ENCODE assay signal across 27 cellular contexts in genomic region chr2:56170988-56171387, GRCh38. TPM values are rescaled to one million over a fixed set of nuclear protein-coding genes. Genes with fewer than 3 reads are reported as not detected.
"Had no signal": no experiment of that assay in that cellular context is flagged by ENCODE, and none has a peak within 500 bp of the region (broad histone marks: within the 10 kb centered on the region; RNA-seq: fewer than 3 reads in every experiment).

No MANE protein-coding gene starts in this region.

- H3K27me3 Mint-ChIP-seq: activated CD4-positive, alpha-beta T cell treated with anti-CD3 and anti-CD28 coated beads, Interleukin-2, amount 10 ng/mL, durations not matched to agents 24 days and 14 days; activated CD8-positive, alpha-beta T cell treated with anti-CD3 and anti-CD28 coated beads for 36 hours; activated T-cell treated with anti-CD3 and anti-CD28 coated beads, Interleukin-2, amount 50 U/mL, for 24 hours had no signal

- H3K27ac Mint-ChIP-seq: activated CD4-positive, alpha-beta T cell treated with anti-CD3 and anti-CD28 coated beads, Interleukin-2, amount 10 ng/mL, durations not matched to agents 24 days and 14 days; activated CD8-positive, alpha-beta T cell treated with anti-CD3 and anti-CD28 coated beads for 36 hours; activated naive CD4-positive, alpha-beta T cell treated with anti-CD3 and anti-CD28 coated beads for 36 hours; activated naive CD4-positive, alpha-beta T cell treated with anti-CD3 and anti-CD28 coated beads, Interleukin-2, amount 50 U/mL, for 72 hours; activated T-cell treated with anti-CD3 and anti-CD28 coated beads, Interleukin-2, amount 50 U/mL, for 24 hours; activated T-helper 2 cell treated with anti-CD3 and anti-CD28 coated beads, Interferon-gamma antibody, Interleukin-2, Interleukin-4, amounts not matched to agents 10 μg/mL and 5 μg/mL and 100 μg/mL, durations not matched to agents 14 hours and 24 hours and 36 hours; T-helper 1 cell treated with Interleukin-12 subunit alpha and Interleukin-12 subunit beta and Interleukin-4 antibody, amounts not matched to agents 30 μg/mL and 1 μg/mL, for 36 hours; T-helper 2 cell treated with Interferon-gamma antibody and Interleukin-4, amounts not matched to agents 5 μg/mL and 100 μg/mL, for 36 hours had no signal

- H3K27me3 ChIP-seq: brain microvascular endothelial cell, SJCRH30 had no signal

- ATAC-seq: activated CD8-positive, alpha-beta T cell treated with anti-CD3 and anti-CD28 coated beads for 36 hours; activated naive CD4-positive, alpha-beta T cell treated with anti-CD3 and anti-CD28 coated beads, Interleukin-2, amount 50 U/mL, for 72 hours; Panc1 had no signal

- H3K27ac ChIP-seq: brain microvascular endothelial cell, SJCRH30, SK-N-MC had no signal

- H3K4me1 Mint-ChIP-seq: activated CD4-positive, alpha-beta T cell treated with anti-CD3 and anti-CD28 coated beads, Interleukin-2, amount 10 ng/mL, durations not matched to agents 24 days and 14 days had no signal

- H3K36me3 ChIP-seq: brain microvascular endothelial cell, SJCRH30 had no signal

- DNase-seq: activated CD4-positive, alpha-beta T cell treated with anti-CD3 and anti-CD28 coated beads, Interleukin-2, amount 10 ng/mL, durations not matched to agents 24 days and 14 days; activated CD4-positive, alpha-beta T cell treated with anti-CD3 and anti-CD28 coated beads, Interleukin-2, amount 50 U/mL, for 4 hours; activated CD8-positive, alpha-beta T cell treated with anti-CD3 and anti-CD28 coated beads for 36 hours; activated gamma-delta T cell treated with Interleukin-2 at 50 U/mL for 16 hours; activated naive CD4-positive, alpha-beta T cell treated with anti-CD3 and anti-CD28 coated beads for 36 hours; activated T-cell treated with anti-CD3 and anti-CD28 coated beads, Interleukin-2, amount 50 U/mL, for 24 hours; anterior cingulate cortex; brain microvascular endothelial cell; central memory CD4-positive, alpha-beta T cell; MM.1S; MV-4-11; NCI-H1092; NCI-H1436 treated with DMSO at 0.1 percent for 48 hours; NCI-H1694 treated with DMSO at 0.1 percent for 48 hours; NCI-H2029; NCI-H345; NCI-H524 treated with DMSO at 0.1 percent for 48 hours; SHP77; SJCRH30 had no signal

- H3K36me3 Mint-ChIP-seq: activated naive CD4-positive, alpha-beta T cell treated with anti-CD3 and anti-CD28 coated beads, Interleukin-2, amount 50 U/mL, for 72 hours had no signal

- H3K4me3 ChIP-seq: SJCRH30, SK-N-MC had no signal

- H3K4me1 ChIP-seq: SJCRH30 had no signal

- H3K9me3 ChIP-seq: SJCRH30 had no signal

- H3K4me3 Mint-ChIP-seq: activated CD4-positive, alpha-beta T cell treated with anti-CD3 and anti-CD28 coated beads, Interleukin-2, amount 10 ng/mL, durations not matched to agents 24 days and 14 days; activated CD8-positive, alpha-beta T cell treated with anti-CD3 and anti-CD28 coated beads for 36 hours; activated naive CD4-positive, alpha-beta T cell treated with anti-CD3 and anti-CD28 coated beads for 36 hours; activated T-cell treated with anti-CD3 and anti-CD28 coated beads, Interleukin-2, amount 50 U/mL, for 24 hours; T-helper 1 cell treated with Interleukin-12 subunit alpha and Interleukin-12 subunit beta and Interleukin-4 antibody, amounts not matched to agents 30 μg/mL and 1 μg/mL, for 36 hours; T-helper 2 cell treated with Interferon-gamma antibody and Interleukin-4, amounts not matched to agents 5 μg/mL and 100 μg/mL, for 36 hours had no signal

- H3K9me3 Mint-ChIP-seq: activated naive CD4-positive, alpha-beta T cell treated with anti-CD3 and anti-CD28 coated beads for 36 hours; activated T-cell treated with anti-CD3 and anti-CD28 coated beads, Interleukin-2, amount 50 U/mL, for 24 hours; activated T-helper 2 cell treated with anti-CD3 and anti-CD28 coated beads, Interferon-gamma antibody, Interleukin-2, Interleukin-4, amounts not matched to agents 10 μg/mL and 5 μg/mL and 100 μg/mL, durations not matched to agents 14 hours and 24 hours and 36 hours; T-helper 1 cell treated with Interleukin-12 subunit alpha and Interleukin-12 subunit beta and Interleukin-4 antibody, amounts not matched to agents 30 μg/mL and 1 μg/mL, for 36 hours; T-helper 2 cell treated with Interferon-gamma antibody and Interleukin-4, amounts not matched to agents 5 μg/mL and 100 μg/mL, for 36 hours had no signal

RNA-seq across cellular contexts. Expression of gene CCDC85A, which starts 12.8 kb away (rescaled TPM):
- total RNA-seq: activated CD4-positive, alpha-beta T cell treated with anti-CD3 and anti-CD28 coated beads, Interleukin-2, amount 10 ng/mL, durations not matched to agents 24 days and 14 days; activated CD8-positive, alpha-beta memory T cell treated with anti-CD3 and anti-CD28 coated beads for 36 hours; activated CD8-positive, alpha-beta T cell treated with anti-CD3 and anti-CD28 coated beads for 36 hours; activated naive CD4-positive, alpha-beta T cell treated with anti-CD3 and anti-CD28 coated beads for 36 hours; activated naive CD4-positive, alpha-beta T cell treated with anti-CD3 and anti-CD28 coated beads, Interleukin-2, amount 50 U/mL, for 72 hours; activated T-helper 2 cell treated with anti-CD3 and anti-CD28 coated beads, Interferon-gamma antibody, Interleukin-2, Interleukin-4, amounts not matched to agents 10 μg/mL and 5 μg/mL and 100 μg/mL, durations not matched to agents 14 hours and 24 hours and 36 hours; RPMI7951; SJCRH30 had no signal
